10 cellular contexts compared by ENCODE assay signal in genomic region chr12:52496590-52497071, GRCh38. TPM values are rescaled to one million over a fixed set of nuclear protein-coding genes. Genes with fewer than 3 reads are reported as not detected.
DNase-seq lines count a peak whose midpoint lies in the region; ATAC-seq and TF ChIP-seq lines count a peak whose summit lies in the region.
"Had no signal": no experiment of that assay in that cellular context is flagged by ENCODE, and none has a peak within 500 bp of the region (broad histone marks: within the 10 kb centered on the region; RNA-seq: fewer than 3 reads in every experiment).

No MANE protein-coding gene starts in this region.

- H3K36me3 ChIP-seq in RWPE2 (ENCODE audit: low read depth) (peaks cover 9% of the 10 kb centered on the region), gastroesophageal sphincter (no peaks in the 10 kb centered on the region)

- H3K27ac ChIP-seq in RWPE2 (ENCODE audit: poor library complexity, severe bottlenecking) (peak overlapping the region; percentile 100), gastroesophageal sphincter (no peak overlapping the region)

- no peak overlapping the region for H3K4me3 Mint-ChIP-seq in type B pancreatic cell

- no peak for TF ChIP-seq EP300 in gastroesophageal sphincter (IDR thresholded peaks at IDR 0.05)

- no peaks in the 10 kb centered on the region for H3K36me3 Mint-ChIP-seq in type B pancreatic cell

- H3K4me3 ChIP-seq in RWPE2 (ENCODE audit: severe bottlenecking) (no peak overlapping the region), gastroesophageal sphincter (no peak overlapping the region)

- H3K9me3 ChIP-seq in RWPE2 (ENCODE audit: severe bottlenecking) (no peaks in the 10 kb centered on the region), gastroesophageal sphincter (no peaks in the 10 kb centered on the region)

- TF ChIP-seq POLR2A in gastroesophageal sphincter (IDR thresholded peaks at IDR 0.05), result no peak

- peaks cover 30% of the 10 kb centered on the region for H3K27me3 Mint-ChIP-seq in type B pancreatic cell

- H3K9me3 Mint-ChIP-seq in type B pancreatic cell, result peaks cover 4% of the 10 kb centered on the region

- H3K4me1 ChIP-seq in RWPE2 (ENCODE audit: insufficient read depth, poor library complexity, severe bottlenecking), result peaks cover 44% of the 10 kb centered on the region
- H3K4me1 ChIP-seq in gastroesophageal sphincter, result peaks cover 0 to 8% (median 0%) of the 10 kb centered on the region in 3 donors

- TF ChIP-seq CTCF in RWPE2 (IDR thresholded peaks at IDR 0.05; ENCODE audit: poor library complexity, severe bottlenecking), result no peak
- no peak for TF ChIP-seq CTCF in gastroesophageal sphincter (IDR thresholded peaks at IDR 0.05)
- TF ChIP-seq CTCF in type B pancreatic cell (conservative IDR thresholded peaks at IDR 0.05), result no peak

- 60 to 100% methylated on average over 1 of the region's 4 CpGs for WGBS in gastroesophageal sphincter (ENCODE audit: low coverage in 1 of 2), 2 donors

- ATAC-seq in RWPE2 (ENCODE audit: low read depth), result peak; percentile 34
- ATAC-seq in gastroesophageal sphincter, result peak; percentile 46
- ATAC-seq in HG03097 (IDR thresholded peaks at IDR 0.05; ENCODE audit: low FRiP score, unreplicated experiment), result no peak
- ATAC-seq in GM19351 (IDR thresholded peaks at IDR 0.05; ENCODE audit: unreplicated experiment), result no peak

- peak overlapping the region; percentile 68 for H3K27ac Mint-ChIP-seq in type B pancreatic cell

- DNase-seq in NCI-H2196 treated with DMSO at 0.1 percent for 48 hours (lab: John Stamatoyannopoulos, UW; ENCODE audit: unreplicated experiment), result peak; percentile 27
- no peak for DNase-seq in NCI-H2196 (lab: John Stamatoyannopoulos, UW; ENCODE audit: unreplicated experiment)
- no peak for DNase-seq in RWPE2 (ENCODE audit: low spot score)
- no peak for DNase-seq in type B pancreatic cell (ENCODE audit: extremely low spot score, unreplicated experiment)
- DNase-seq in midbrain (lab: John Stamatoyannopoulos, UW), result no peak
- DNase-seq: activated naive CD4-positive, alpha-beta T cell; glutamatergic neuron had no signal

- H3K27me3 ChIP-seq in RWPE2 (ENCODE audit: insufficient read depth, poor library complexity, severe bottlenecking) (no peaks in the 10 kb centered on the region), gastroesophageal sphincter (peaks cover 9% of the 10 kb centered on the region)

- peaks cover 8% of the 10 kb centered on the region for H3K4me1 Mint-ChIP-seq in type B pancreatic cell (ENCODE audit: unreplicated experiment)

RNA-seq across cellular contexts. Expression of gene KRT6A, which starts 3.6 kb away (rescaled TPM):
- total RNA-seq in gastroesophageal sphincter (100 to 1,000 TPM in 1 of 4 donors, 10 to 100 TPM in 2, 1 to 10 TPM in 1; 2.7 to 713 (median 61.8) TPM), type B pancreatic cell (ENCODE audit: low replicate concordance) (9.9 and 41.6 TPM in 2 replicates)

RNA-seq across cellular contexts. Expression of gene KRT6C, which starts 23.0 kb away (rescaled TPM):
- total RNA-seq in gastroesophageal sphincter (10 to 100 TPM in 2 of 4 donors, under 1 TPM in 1, not detected in 1; 0.50 to 52.0 (median 17.1) TPM), type B pancreatic cell (ENCODE audit: low replicate concordance) (0.19 and 0.31 TPM in 2 replicates)

RNA-seq across cellular contexts. Expression of gene KRT5, which starts 23.6 kb away (rescaled TPM):
- 100 to 1,000 TPM in 1 of 4 donors, 10 to 100 TPM in 1, 1 to 10 TPM in 2; 4.6 to 452 (median 18.6) TPM for total RNA-seq in gastroesophageal sphincter
- 13.0 and 25.0 TPM in 2 replicates for total RNA-seq in type B pancreatic cell (ENCODE audit: low replicate concordance)

RNA-seq across cellular contexts. Expression of gene KRT6B, which starts 44.7 kb away (rescaled TPM):
- total RNA-seq in gastroesophageal sphincter (10 to 100 TPM in 2 of 4 donors, 1 to 10 TPM in 1, under 1 TPM in 1; 0.54 to 60.8 (median 7.3) TPM), type B pancreatic cell (ENCODE audit: low replicate concordance) (0.14 TPM in 1 of 2 replicates, not detected in the other)

RNA-seq across cellular contexts. Expression of gene KRT71, which starts 56.3 kb away (rescaled TPM):
- total RNA-seq in gastroesophageal sphincter, result not detected
- 0.50 TPM in 1 of 2 replicates, not detected in the other for total RNA-seq in type B pancreatic cell (ENCODE audit: low replicate concordance)

Comparison
In these comparisons a context has a peak if more than half of its experiments do, and no peak if none do; other contexts are left out.
1. ATAC-seq: peak in RWPE2 (single experiment) and gastroesophageal sphincter (single experiment); none in HG03097 (single experiment) and GM19351 (single experiment).